21 cellular contexts compared by ENCODE assay signal in the genomic region with DNA sequence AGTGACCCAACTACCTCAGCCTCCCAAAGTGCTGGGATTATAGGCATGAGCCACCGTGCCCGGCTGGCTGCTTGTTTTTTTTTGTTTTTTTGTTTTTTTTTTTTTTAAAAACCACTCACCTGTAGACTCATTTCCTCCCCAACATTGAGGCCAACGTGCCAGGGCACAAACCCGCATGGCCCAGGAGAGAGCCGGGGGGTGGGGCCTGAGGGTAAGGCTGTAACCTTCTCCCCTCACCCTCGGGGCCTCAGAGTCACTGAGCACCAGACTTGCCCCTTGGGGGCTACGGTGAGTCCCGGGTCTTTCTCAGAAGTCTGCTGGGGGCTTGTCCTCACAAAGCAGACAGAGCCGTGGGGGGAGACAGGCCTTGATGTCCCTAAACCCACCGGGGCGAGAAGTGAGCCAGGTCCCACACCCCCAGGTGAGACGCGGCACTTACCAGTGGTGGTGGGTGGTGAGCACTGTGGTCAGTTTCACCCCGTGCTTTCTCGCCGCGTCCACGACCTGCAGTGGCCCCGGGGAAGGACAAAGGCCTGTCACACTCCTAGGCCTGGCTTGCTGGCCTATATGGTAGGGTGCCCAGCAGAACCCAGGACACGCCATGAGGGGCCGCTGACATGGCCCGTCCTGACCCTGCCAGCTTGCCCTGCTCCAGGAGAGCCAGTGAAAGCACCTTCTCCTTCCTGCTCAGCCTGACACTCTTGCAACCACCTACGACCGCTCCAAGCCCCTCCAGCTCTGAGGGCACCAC. TPM values are rescaled to one million over a fixed set of nuclear protein-coding genes. Genes with fewer than 3 reads are reported as not detected.
"Had no signal": no experiment of that assay in that cellular context is flagged by ENCODE, and none has a peak within 500 bp of the region (broad histone marks: within the 10 kb centered on the region; RNA-seq: fewer than 3 reads in every experiment).

No MANE protein-coding gene starts in this region.

- H3K27ac ChIP-seq: SJSA1 had no signal

- ATAC-seq: activated CD8-positive, alpha-beta T cell treated with anti-CD3 and anti-CD28 coated beads, Interleukin-2, amount 10 ng/mL, durations not matched to agents 7 days and 5 days; WTC11 had no signal

- DNase-seq: activated CD4-positive, alpha-beta T cell treated with anti-CD3 and anti-CD28 coated beads for 48 hours; activated CD4-positive, alpha-beta T cell treated with anti-CD3 and anti-CD28 coated beads, Interleukin-2, amount 50 U/mL, for 4 hours; activated CD4-positive, CD25-positive, alpha-beta regulatory T cell treated with anti-CD3 and anti-CD28 coated beads, Interleukin-2, amount 50 U/mL, for 72 hours; activated CD8-positive, alpha-beta memory T cell treated with anti-CD3 and anti-CD28 coated beads, Interleukin-2, amount 50 U/mL, for 48 hours; activated CD8-positive, alpha-beta T cell treated with anti-CD3 and anti-CD28 coated beads, Interleukin-2, amount 10 ng/mL, durations not matched to agents 7 days and 5 days; activated naive CD4-positive, alpha-beta T cell treated with anti-CD3 and anti-CD28 coated beads, Interleukin-2, amount 50 U/mL, for 16 hours; activated naive CD8-positive, alpha-beta T cell treated with anti-CD3 and anti-CD28 coated beads, Interleukin-2, amount 10 ng/mL, durations not matched to agents 7 days and 5 days; activated T-cell treated with anti-CD3 and anti-CD28 coated beads, Interleukin-2, amount 50 U/mL, for 1 hour; anterior cingulate cortex; central memory CD4-positive, alpha-beta T cell; Kasumi-1; KBM-7; NCI-H146; NCI-H187 treated with DMSO at 0.1 percent for 48 hours; NCI-H2081 treated with DMSO at 0.1 percent for 48 hours; NCI-H446; NCI-H524; Right ventricle myocardium superior had no signal

RNA-seq across cellular contexts. Expression of a gene that starts 28.5 kb away (rescaled TPM):
- total RNA-seq: RPMI7951, SJSA1, WTC11 had no signal
